In the genomic region with DNA sequence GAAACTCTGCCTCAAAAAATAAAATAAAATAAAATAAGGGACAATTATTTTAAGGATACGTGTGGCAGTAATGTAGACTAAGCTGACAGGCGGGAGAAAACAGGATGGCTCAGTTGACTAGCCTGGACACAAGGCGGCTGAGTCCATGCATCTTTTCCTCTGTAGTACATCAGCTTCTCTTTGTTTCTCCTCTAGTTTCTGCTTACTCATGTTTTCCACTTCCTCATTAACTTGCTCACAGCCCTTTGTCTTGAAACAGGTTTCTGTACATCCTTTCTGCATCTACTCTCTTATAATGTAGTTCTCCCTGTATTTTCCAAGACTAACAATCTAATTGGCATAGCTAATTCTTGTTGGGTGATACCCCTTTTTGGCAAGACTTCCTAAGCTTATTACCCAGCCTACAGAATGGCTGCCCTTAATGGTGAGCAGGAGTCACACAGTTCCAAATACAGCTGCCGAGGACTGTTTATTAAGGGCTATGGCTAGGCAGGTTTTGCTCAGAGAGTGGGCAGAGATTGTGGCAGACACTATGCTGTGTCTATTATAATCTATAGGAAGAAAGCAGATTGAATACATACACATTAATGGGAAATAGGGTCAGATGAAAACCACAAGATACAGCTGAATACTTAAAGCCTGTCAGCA, we compare ENCODE assay signal across 9 cellular contexts. TPM values are rescaled to one million over a fixed set of nuclear protein-coding genes. Genes with fewer than 3 reads are reported as not detected.
DNase-seq lines count a peak whose midpoint lies in the region; ATAC-seq lines count a peak whose summit lies in the region.
"Had no signal": no experiment of that assay in that cellular context is flagged by ENCODE, and none has a peak within 500 bp of the region (broad histone marks: within the 10 kb centered on the region; RNA-seq: fewer than 3 reads in every experiment).

No MANE protein-coding gene starts in this region.

- no peak overlapping the region for H3K4me3 Mint-ChIP-seq in T-cell
- H3K4me3 Mint-ChIP-seq: nephron had no signal

- no peaks in the 10 kb centered on the region for H3K27me3 Mint-ChIP-seq in T-cell

- no peaks in the 10 kb centered on the region for H3K9me3 Mint-ChIP-seq in T-cell
- H3K9me3 Mint-ChIP-seq: nephron had no signal

- CTCF ChIA-PET in T-cell (lab: Charles Lee) = interaction anchor here in 1 of 2 donors (0.5 kb wide), 1 partner anchor 50 kb away, joined by 11 read pairs; no protein-coding TSS in a partner anchor

- no peaks in the 10 kb centered on the region for H3K4me1 Mint-ChIP-seq in T-cell
- H3K4me1 Mint-ChIP-seq: nephron had no signal

- no peak for DNase-seq in activated CD4-positive, CD25-positive, alpha-beta regulatory T cell treated with anti-CD3 and anti-CD28 coated beads, Interleukin-2, amount 50 U/mL, for 72 hours
- peak; percentile 87 for DNase-seq in NOMO-1 treated with DMSO at 0.1 percent for 48 hours (lab: John Stamatoyannopoulos, UW; ENCODE audit: unreplicated experiment)
- DNase-seq in fibroblast of peridontal ligament (ENCODE audit: extremely low read depth) = peak; percentile 13
- DNase-seq in T-cell = no peak
- DNase-seq in cerebellar nuclear complex (lab: John Stamatoyannopoulos, UW) = no peak
- DNase-seq in iPS-NIHi7 (ENCODE audit: extremely low spot score) = no peak

- no peak overlapping the region for H3K27ac Mint-ChIP-seq in T-cell

- peak; percentile 27 to 46 for ATAC-seq in activated CD4-positive, CD25-positive, alpha-beta regulatory T cell treated with anti-CD3 and anti-CD28 coated beads, Interleukin-2, amount 50 U/mL, for 24 hours
- peak; percentile 77 for ATAC-seq in HG02759 (IDR thresholded peaks at IDR 0.05; ENCODE audit: unreplicated experiment)
- no peak for ATAC-seq in T-cell (replicated peaks in 1 of 4)

- POLR2A ChIA-PET in T-cell (lab: Charles Lee) = no interaction called here

- peaks cover 33% of the 10 kb centered on the region for H3K36me3 Mint-ChIP-seq in T-cell

RNA-seq across cellular contexts. Expression of gene KLF5, which starts 58.7 kb away (rescaled TPM):
- 1 to 10 TPM; 2.5 to 6.2 (median 4.3) TPM for total RNA-seq in T-cell

Comparison
In these comparisons a context has a peak if more than half of its experiments do, and no peak if none do; other contexts are left out.
1. ATAC-seq: peak in activated CD4-positive, CD25-positive, alpha-beta regulatory T cell treated with anti-CD3 and anti-CD28 coated beads, Interleukin-2, amount 50 U/mL, for 24 hours (2 of 2) and HG02759 (single experiment); none in T-cell (0 of 4).
2. DNase-seq: peak in NOMO-1 treated with DMSO at 0.1 percent for 48 hours (single experiment) and fibroblast of peridontal ligament (single experiment); none in activated CD4-positive, CD25-positive, alpha-beta regulatory T cell treated with anti-CD3 and anti-CD28 coated beads, Interleukin-2, amount 50 U/mL, for 72 hours (single experiment), T-cell (0 of 34), cerebellar nuclear complex (0 of 2) and iPS-NIHi7 (single experiment).